ENCODE assay signal across 28 cellular contexts in genomic region chr9:69446496-69446895, GRCh38.
"Had no signal": no experiment of that assay in that cellular context is flagged by ENCODE, and none has a peak within 500 bp of the region (broad histone marks: within the 10 kb centered on the region; RNA-seq: fewer than 3 reads in every experiment).

No MANE protein-coding gene starts in this region.

- H3K4me3 ChIP-seq: adrenal gland, body of pancreas, breast epithelium, SK-N-MC had no signal

- ATAC-seq: activated CD8-positive, alpha-beta T cell treated with anti-CD3 and anti-CD28 coated beads for 36 hours; activated naive CD4-positive, alpha-beta T cell treated with anti-CD3 and anti-CD28 coated beads, Interleukin-2, amount 50 U/mL, for 72 hours; activated T-cell treated with anti-CD3 and anti-CD28 coated beads, Interleukin-2, amount 50 U/mL, for 4 hours; body of pancreas had no signal

- H3K27me3 ChIP-seq: adrenal gland, body of pancreas, breast epithelium had no signal

- H3K9ac ChIP-seq: KMS-11 had no signal

- H3K9me3 ChIP-seq: adrenal gland, body of pancreas, breast epithelium had no signal

- H3K36me3 ChIP-seq: adrenal gland, breast epithelium had no signal

- H3K4me1 ChIP-seq: adrenal gland, body of pancreas, breast epithelium had no signal

- DNase-seq: activated CD4-positive, alpha-beta T cell treated with anti-CD3 and anti-CD28 coated beads, Interleukin-2, amount 10 ng/mL, durations not matched to agents 24 days and 14 days; activated CD4-positive, alpha-beta T cell treated with anti-CD3 and anti-CD28 coated beads, Interleukin-2, amount 50 U/mL, for 4 hours; activated CD4-positive, CD25-positive, alpha-beta regulatory T cell; activated CD8-positive, alpha-beta T cell treated with anti-CD3 and anti-CD28 coated beads for 36 hours; activated gamma-delta T cell treated with Interleukin-2 at 50 U/mL for 16 hours; activated naive CD4-positive, alpha-beta T cell treated with anti-CD3 and anti-CD28 coated beads for 36 hours; activated T-cell treated with anti-CD3 and anti-CD28 coated beads for 4 hours; activated T-cell treated with anti-CD3 and anti-CD28 coated beads, Interleukin-2, amount 50 U/mL, for 4 hours; adrenal gland; body of pancreas; caudate nucleus; cerebellar nuclear complex; NCI-H1105; NCI-H1417 treated with DMSO at 0.1 percent for 48 hours; NCI-H187 treated with DMSO at 0.1 percent for 48 hours; NCI-H2081; NCI-H2171 treated with DMSO at 0.1 percent for 48 hours; NCI-H2227 treated with DMSO at 0.1 percent for 48 hours; NCI-H446; NCI-H510A treated with DMSO at 0.1 percent for 48 hours; NCI-H526 treated with DMSO at 0.1 percent for 48 hours; NCI-H774; OCI-M1; Right ventricle myocardium superior had no signal

- H3K4me2 ChIP-seq: KMS-11 had no signal

- H3K27ac ChIP-seq: adrenal gland, body of pancreas, breast epithelium, KMS-11, SK-N-MC had no signal
